8 cellular contexts compared by ENCODE assay signal in the genomic region with DNA sequence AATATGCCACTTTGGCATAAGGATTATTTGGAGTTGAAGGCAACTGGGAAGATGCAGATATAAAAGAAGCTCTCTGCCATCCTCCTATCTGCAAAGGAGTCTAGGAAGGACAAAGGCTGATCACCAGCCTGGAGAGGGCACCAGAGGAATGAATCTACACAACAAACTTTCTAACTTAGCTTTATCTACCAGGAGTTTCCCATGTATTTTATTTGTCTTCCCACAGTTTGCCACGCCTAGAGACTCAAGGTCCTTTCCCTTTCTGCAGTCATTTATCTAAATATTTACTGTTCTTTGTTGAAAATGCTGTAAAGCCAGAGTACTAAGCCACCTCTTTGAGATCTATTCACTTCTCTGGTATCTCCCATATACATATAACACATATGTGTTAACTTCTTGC. TPM values are rescaled to one million over a fixed set of nuclear protein-coding genes. Genes with fewer than 3 reads are reported as not detected.
A peak's percentile ranks its signal among the peaks of the same experiment; 100 is the strongest.
DNase-seq lines count a peak whose midpoint lies in the region; ATAC-seq and TF ChIP-seq lines count a peak whose summit lies in the region.

No MANE protein-coding gene starts in this region.

- H3K4me3 ChIP-seq in WI38 (ENCODE audit: low read depth, low read length) (no peak overlapping the region), neuronal stem cell (ENCODE audit: low read length in 2 of 2) (no peak overlapping the region)

- H2BK5ac ChIP-seq in neuronal stem cell (ENCODE audit: low read length), result no peak overlapping the region

- H2AFZ ChIP-seq in neuronal stem cell (ENCODE audit: low read length), result no peak overlapping the region

- WGBS in neuronal stem cell (ENCODE audit: extremely low coverage in 2 of 2, insufficient read length in 2 of 2, insufficient replicate concordance in 1 of 2), 2 donors, result no CpG with 5 or more reads among the region's 1 CpG

- H2AK5ac ChIP-seq in neuronal stem cell (ENCODE audit: low read depth, low read length), result no peak overlapping the region

- H3K36me3 ChIP-seq in neuronal stem cell (replicated peaks in 1 of 2; ENCODE audit: control insufficient read depth in 2 of 2, insufficient read depth in 2 of 2, low read length in 2 of 2), result no peaks in the 10 kb centered on the region

- H3K4me2 ChIP-seq in neuronal stem cell (ENCODE audit: insufficient read depth, low read length, poor library complexity, severe bottlenecking), result no peak overlapping the region

- H3K4ac ChIP-seq in neuronal stem cell (ENCODE audit: low read length), result no peak overlapping the region

- H4K8ac ChIP-seq in neuronal stem cell (ENCODE audit: low read depth, low read length), result no peak overlapping the region

- H2BK15ac ChIP-seq in neuronal stem cell (ENCODE audit: low read length), result no peak overlapping the region

- no peak overlapping the region for H3K18ac ChIP-seq in neuronal stem cell (ENCODE audit: low read length)

- no peak overlapping the region for H3K14ac ChIP-seq in neuronal stem cell (ENCODE audit: low read length)

- H2BK12ac ChIP-seq in neuronal stem cell (ENCODE audit: low read length), result no peak overlapping the region

- H3K23ac ChIP-seq in neuronal stem cell (ENCODE audit: low read depth, low read length, poor library complexity), result no peak overlapping the region

- no peak overlapping the region for H2BK120ac ChIP-seq in neuronal stem cell (ENCODE audit: low read depth, low read length)

- TF ChIP-seq CTCF in WI38 (IDR thresholded peaks at IDR 0.05; ENCODE audit: low read depth, low read length), result peak; percentile 40

- H4K91ac ChIP-seq in neuronal stem cell (ENCODE audit: low read depth, low read length, poor library complexity), result no peak overlapping the region

- no peaks in the 10 kb centered on the region for H3K79me1 ChIP-seq in neuronal stem cell (ENCODE audit: low read depth, low read length)

- H3K9me3 ChIP-seq in neuronal stem cell (replicated peaks in 1 of 2; ENCODE audit: control insufficient read depth in 2 of 2, insufficient read depth in 1 of 2, low read depth in 1 of 2, low read length in 2 of 2), result no peaks in the 10 kb centered on the region

- H3K27me3 ChIP-seq in neuronal stem cell (ENCODE audit: control insufficient read depth in 3 of 3, insufficient read depth in 3 of 3, low read depth in 1 of 3, low read length in 3 of 3), result peaks cover 0 to 10% (median 0%) of the 10 kb centered on the region in 3 experiments

- no peak overlapping the region for H3K9ac ChIP-seq in neuronal stem cell (ENCODE audit: low read depth, low read length, poor library complexity)

- DNase-seq in AG08395 (ENCODE audit: low spot score) (peak; percentile 54), HCEC 1CT (peak; percentile 51), iPS-NIHi11 (ENCODE audit: low spot score) (peak; percentile 43), NCI-H345 treated with DMSO at 0.1 percent for 48 hours (lab: John Stamatoyannopoulos, UW; ENCODE audit: unreplicated experiment) (no peak), neuronal stem cell (ENCODE audit: low spot score) (no peak)

- H3K27ac ChIP-seq in neuronal stem cell (replicated peaks; ENCODE audit: low read length), result no peak overlapping the region

- peaks cover 0 to 8% of the 10 kb centered on the region in 2 donors for H3K4me1 ChIP-seq in neuronal stem cell (ENCODE audit: control insufficient read depth in 2 of 2, insufficient read depth in 1 of 2, low read depth in 1 of 2, low read length in 2 of 2)

- ATAC-seq in GM21381 (IDR thresholded peaks at IDR 0.05; ENCODE audit: unreplicated experiment) (no peak), HG03039 (IDR thresholded peaks at IDR 0.05; ENCODE audit: unreplicated experiment) (no peak)

RNA-seq across cellular contexts. Expression of gene GPR176, which starts 32.2 kb away (rescaled TPM):
- 10.5 TPM for polyA plus RNA-seq in neuronal stem cell (2013, experiment 1 of 2)
- 10.3 TPM for polyA plus RNA-seq in neuronal stem cell (2013, experiment 2 of 2)

RNA-seq across cellular contexts. Expression of gene EIF2AK4, which starts 46.1 kb away (rescaled TPM):
- polyA plus RNA-seq in neuronal stem cell (2013, experiment 1 of 2), result 54.5 TPM
- polyA plus RNA-seq in neuronal stem cell (2013, experiment 2 of 2), result 58.6 TPM

Comparison
In these comparisons a context has a peak if more than half of its experiments do, and no peak if none do; other contexts are left out.
1. DNase-seq: peak in AG08395 (single experiment), HCEC 1CT (single experiment) and iPS-NIHi11 (single experiment); none in NCI-H345 treated with DMSO at 0.1 percent for 48 hours (single experiment) and neuronal stem cell (single experiment).